In genomic region chr20:50356962-50357782, GRCh38 we compare ENCODE assay signal across 21 cellular contexts.
"Had no signal": no experiment of that assay in that cellular context is flagged by ENCODE, and none has a peak within 500 bp of the region (broad histone marks: within the 10 kb centered on the region; RNA-seq: fewer than 3 reads in every experiment).

No MANE protein-coding gene starts in this region.

- H3K4me1 ChIP-seq: right atrium auricular region, uterus had no signal

- H3K27ac Mint-ChIP-seq: endodermal cell; naive thymus-derived CD4-positive, alpha-beta T cell; nephron progenitor cell; stimulated activated effector memory CD8-positive, alpha-beta T cell treated with anti-CD3 and anti-CD28 coated beads, Interleukin-12 subunit alpha, Interleukin-12 subunit beta, amount 100 ng/mL, for 72 hours had no signal

- H3K36me3 ChIP-seq: neutrophil, right atrium auricular region, suprapubic skin, thyroid gland, upper lobe of left lung, uterus had no signal

- H3K9me3 Mint-ChIP-seq: endodermal cell; naive thymus-derived CD4-positive, alpha-beta T cell; nephron progenitor cell; stimulated activated effector memory CD8-positive, alpha-beta T cell treated with anti-CD3 and anti-CD28 coated beads, Interleukin-12 subunit alpha, Interleukin-12 subunit beta, amount 100 ng/mL, for 72 hours had no signal

- H3K4me3 Mint-ChIP-seq: endodermal cell; naive thymus-derived CD4-positive, alpha-beta T cell; nephron progenitor cell; stimulated activated effector memory CD8-positive, alpha-beta T cell treated with anti-CD3 and anti-CD28 coated beads, Interleukin-12 subunit alpha, Interleukin-12 subunit beta, amount 100 ng/mL, for 72 hours had no signal

- H3K9me3 ChIP-seq: neutrophil, right atrium auricular region, suprapubic skin, thyroid gland, upper lobe of left lung, uterus had no signal

- H3K36me3 Mint-ChIP-seq: naive thymus-derived CD4-positive, alpha-beta T cell had no signal

- H3K4me2 ChIP-seq: smooth muscle cell had no signal

- H3K27me3 ChIP-seq: foreskin keratinocyte, neutrophil, right atrium auricular region, suprapubic skin, thyroid gland, upper lobe of left lung, uterus had no signal

- H3K4me3 ChIP-seq: coronary artery, right atrium auricular region, smooth muscle cell, suprapubic skin, thyroid gland, upper lobe of left lung, uterus had no signal

- DNase-seq: effector CD4-positive, alpha-beta T cell; endodermal cell; erythroblast; foreskin keratinocyte; head of caudate nucleus; hippocampal formation; kidney glomerular epithelial cell; naive thymus-derived CD4-positive, alpha-beta T cell; nephron progenitor cell; stimulated activated CD4-positive, alpha-beta T cell treated with anti-CD3 and anti-CD28 coated beads, Interleukin-4, amount 100 ng/mL, for 1 hour; stimulated activated CD8-positive, alpha-beta memory T cell treated with anti-CD3 and anti-CD28 coated beads, Interleukin-4, amount 100 ng/mL, for 48 hours; stimulated activated naive CD8-positive, alpha-beta T cell treated with anti-CD3 and anti-CD28 coated beads, Interleukin-15, Interleukin-2, amounts not matched to agents 100 U/mL and 50 U/mL, for 24 hours; thyroid gland; upper lobe of left lung; uterus had no signal

- H3K27ac ChIP-seq: coronary artery, foreskin keratinocyte, neutrophil, right atrium auricular region, suprapubic skin, thyroid gland, upper lobe of left lung, uterus had no signal

- ATAC-seq: foreskin keratinocyte; naive thymus-derived CD4-positive, alpha-beta T cell; stimulated activated naive CD8-positive, alpha-beta T cell treated with anti-CD3 and anti-CD28 coated beads, Interleukin-15, Interleukin-2, amounts not matched to agents 100 U/mL and 50 U/mL, for 24 hours had no signal
